7 cellular contexts compared by ENCODE assay signal in the genomic region with DNA sequence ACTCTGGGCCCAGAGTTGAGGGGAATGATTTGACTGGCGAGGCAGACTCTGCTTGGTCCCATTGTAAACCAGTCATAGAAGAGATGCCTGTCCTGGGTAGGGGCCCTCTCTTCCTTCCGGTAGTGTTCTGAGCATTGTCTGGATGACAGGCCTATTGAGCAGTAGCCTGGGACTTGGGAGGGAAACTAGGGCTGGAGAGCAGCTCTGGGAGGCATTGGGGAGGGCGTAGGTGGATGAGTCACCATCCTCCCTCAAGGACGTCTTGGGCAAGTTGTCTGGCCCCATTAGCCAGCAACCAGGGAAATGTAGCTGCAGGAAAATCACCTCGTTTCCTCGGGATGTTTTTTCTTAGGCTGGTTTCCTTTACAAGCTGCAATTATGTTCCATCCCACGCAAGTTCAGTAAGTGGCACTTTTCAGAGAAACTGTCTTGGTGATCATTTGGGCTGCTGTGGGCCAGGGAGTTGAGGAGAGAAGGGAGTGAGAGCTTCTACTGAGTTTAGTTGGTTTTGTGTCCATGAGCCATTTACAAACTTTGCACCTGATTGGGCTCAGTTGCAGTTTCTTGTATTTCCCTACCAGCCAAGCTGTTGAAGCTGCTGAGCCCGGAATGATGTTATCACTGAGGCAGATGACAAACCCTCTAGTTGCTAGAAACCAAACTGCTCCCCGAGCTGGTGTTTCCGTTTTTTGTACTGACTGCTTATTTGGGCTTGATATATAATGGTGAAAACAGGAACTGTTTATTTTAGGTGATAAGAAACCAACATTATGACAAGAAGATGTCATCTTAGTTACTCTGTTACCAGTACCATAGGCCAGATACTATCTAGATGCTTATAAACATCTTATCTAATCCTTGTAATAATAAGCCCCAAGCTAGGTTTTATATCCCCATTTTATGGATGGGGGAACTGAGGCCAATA.
DNase-seq lines count a peak whose midpoint lies in the region; ATAC-seq and TF ChIP-seq lines count a peak whose summit lies in the region.

No MANE protein-coding gene starts in this region.

- peaks cover 33% of the 10 kb centered on the region for H3K36me3 Mint-ChIP-seq in activated naive CD4-positive, alpha-beta T cell treated with anti-CD3 and anti-CD28 coated beads, Interleukin-2, amount 10 ng/mL, durations not matched to agents 7 days and 5 days

- in situ Hi-C loops in Panc1 (cut with HindIII; ENCODE audit: low pct_unique_long_range_greater_than_20kb, low sequenced_read_pairs) = no loop called here

- CTCF ChIA-PET in Panc1 (lab: Charles Lee) = no interaction called here
- CTCF ChIA-PET in activated naive CD4-positive, alpha-beta T cell treated with anti-CD3 and anti-CD28 coated beads, Interleukin-2, amount 10 ng/mL, durations not matched to agents 7 days and 5 days (lab: Charles Lee) = interaction anchor here (0.7 to 1.2 kb wide), 3 partner anchors 35 to 147 kb away, joined by 3 to 4 read pairs (median 4); a partner anchor contains a TSS

- H3K9me3 Mint-ChIP-seq in activated naive CD4-positive, alpha-beta T cell treated with anti-CD3 and anti-CD28 coated beads, Interleukin-2, amount 10 ng/mL, durations not matched to agents 7 days and 5 days = no peaks in the 10 kb centered on the region

- H3K36me3 ChIP-seq in Panc1 (ENCODE audit: control insufficient read depth, insufficient read depth, low read length) = no peaks in the 10 kb centered on the region
- no peaks in the 10 kb centered on the region for H3K36me3 ChIP-seq in heart right ventricle
- no peaks in the 10 kb centered on the region for H3K36me3 ChIP-seq in rectal smooth muscle tissue (ENCODE audit: control insufficient read depth, insufficient read depth, low read length)

- H3K4me1 ChIP-seq in Panc1 (ENCODE audit: control insufficient read depth, insufficient read depth, low read length) (peaks cover 21% of the 10 kb centered on the region), heart right ventricle (peaks cover 0 to 69% (median 25%) of the 10 kb centered on the region in 9 donors), rectal smooth muscle tissue (ENCODE audit: control insufficient read depth, insufficient read depth, low read length) (peaks cover 7% of the 10 kb centered on the region)

- no TSS peak for BruUV-seq in Panc1 (replicated peaks; lab: Mats Ljungman, UMichigan)

- peaks cover 49% of the 10 kb centered on the region for H3K4me1 Mint-ChIP-seq in activated naive CD4-positive, alpha-beta T cell treated with anti-CD3 and anti-CD28 coated beads, Interleukin-2, amount 10 ng/mL, durations not matched to agents 7 days and 5 days

- H3K27ac Mint-ChIP-seq in activated naive CD4-positive, alpha-beta T cell treated with anti-CD3 and anti-CD28 coated beads, Interleukin-2, amount 10 ng/mL, durations not matched to agents 7 days and 5 days = peak overlapping the region; percentile 82

- no peaks in the 10 kb centered on the region for H3K27me3 Mint-ChIP-seq in activated naive CD4-positive, alpha-beta T cell treated with anti-CD3 and anti-CD28 coated beads, Interleukin-2, amount 10 ng/mL, durations not matched to agents 7 days and 5 days

- POLR2A ChIA-PET in Panc1 (lab: Charles Lee) = no interaction called here

- DNase-seq in Panc1 (ENCODE audit: low read depth, low spot score) (no peak), heart right ventricle (peak; percentile 34 to 70), NCI-H1930 (lab: John Stamatoyannopoulos, UW) (no peak)
- DNase-seq in activated naive CD4-positive, alpha-beta T cell treated with anti-CD3 and anti-CD28 coated beads, Interleukin-2, amount 10 ng/mL, durations not matched to agents 7 days and 5 days = peak; percentile 57

- no peak overlapping the region for H3K9ac ChIP-seq in rectal smooth muscle tissue (ENCODE audit: low read length)

- intact Hi-C loops in Panc1 (cut with micrococcal nuclease; ENCODE audit: unreplicated experiment) (no loop called here), heart right ventricle (cut with DNase I) (loop anchor here in 2 of 10 donors (2.0 to 5.0 kb wide), 2 partner anchors 146 to 147 kb away; a partner anchor contains a TSS)

- H3K9me3 ChIP-seq in Panc1 (ENCODE audit: control insufficient read depth, insufficient read depth, low read depth, low read length) (no peaks in the 10 kb centered on the region), heart right ventricle (no peaks in the 10 kb centered on the region)

- peak; percentile 77 for ATAC-seq in GM18907 (IDR thresholded peaks at IDR 0.05; ENCODE audit: unreplicated experiment)
- ATAC-seq in HG03060 (IDR thresholded peaks at IDR 0.05; ENCODE audit: low read depth, unreplicated experiment) = peak; percentile 84
- peak; percentile 79 for ATAC-seq in Panc1
- peak; percentile 86 to 96 (median 91) for ATAC-seq in heart right ventricle

- TF ChIP-seq CTCF in Panc1 (IDR thresholded peaks at IDR 0.05) (no peak), heart right ventricle (IDR thresholded peaks at IDR 0.05) (no peak)

- no peak overlapping the region for H3K4me3 Mint-ChIP-seq in activated naive CD4-positive, alpha-beta T cell treated with anti-CD3 and anti-CD28 coated beads, Interleukin-2, amount 10 ng/mL, durations not matched to agents 7 days and 5 days

- H3K27ac ChIP-seq in Panc1 (ENCODE audit: low read length) = peak overlapping the region; percentile 76
- H3K27ac ChIP-seq in heart right ventricle = peak overlapping the region in 9 of 10 donors; percentile 32 to 78 (median 58)
- peak overlapping the region; percentile 66 for H3K27ac ChIP-seq in rectal smooth muscle tissue (ENCODE audit: low read depth, low read length)

- 43 to 66% methylated on average over 10 of the region's 10 CpGs for WGBS in heart right ventricle, 2 donors

- no peak overlapping the region for H3K4me3 ChIP-seq in Panc1 (ENCODE audit: low read depth in 2 of 2, low read length in 2 of 2)
- H3K4me3 ChIP-seq in heart right ventricle = no peak overlapping the region
- H3K4me3 ChIP-seq in rectal smooth muscle tissue (ENCODE audit: low read length) = no peak overlapping the region

- H3K27me3 ChIP-seq in Panc1 (ENCODE audit: control insufficient read depth, insufficient read depth, low read length) (no peaks in the 10 kb centered on the region), heart right ventricle (no peaks in the 10 kb centered on the region), rectal smooth muscle tissue (ENCODE audit: control insufficient read depth, insufficient read depth, low read length) (no peaks in the 10 kb centered on the region)

Comparison
In these comparisons a context has a peak if more than half of its experiments do, and no peak if none do; other contexts are left out.
1. DNase-seq: peak in activated naive CD4-positive, alpha-beta T cell treated with anti-CD3 and anti-CD28 coated beads, Interleukin-2, amount 10 ng/mL, durations not matched to agents 7 days and 5 days (single experiment) and heart right ventricle (2 of 2); none in Panc1 (single experiment) and NCI-H1930 (0 of 2).
2. Peak in every context shown above with its lines, with median percentiles within 50 percentile points of each other: ATAC-seq and H3K27ac ChIP-seq.